15 cellular contexts compared by ENCODE assay signal in the genomic region with DNA sequence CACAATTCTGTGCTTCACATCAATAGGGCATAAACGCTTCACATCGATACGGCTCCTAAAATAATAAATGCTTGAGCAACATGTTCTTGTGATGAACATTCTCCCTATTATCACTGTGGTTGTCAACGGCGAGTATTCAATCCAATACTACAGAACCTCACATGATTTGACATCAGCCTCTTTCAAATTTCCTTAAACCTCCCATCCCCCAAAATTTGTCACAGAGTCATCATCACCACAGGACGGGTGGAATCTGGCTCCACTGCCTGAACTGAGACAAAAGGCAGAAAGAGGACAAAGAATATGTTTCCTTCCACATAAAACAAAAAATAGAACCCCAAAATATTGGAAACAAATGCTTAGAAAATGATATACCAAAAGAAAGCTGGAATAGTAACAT. TPM values are rescaled to one million over a fixed set of nuclear protein-coding genes. Genes with fewer than 3 reads are reported as not detected.
DNase-seq lines count a peak whose midpoint lies in the region; ATAC-seq and TF ChIP-seq lines count a peak whose summit lies in the region.
"Had no signal": no experiment of that assay in that cellular context is flagged by ENCODE, and none has a peak within 500 bp of the region (broad histone marks: within the 10 kb centered on the region; RNA-seq: fewer than 3 reads in every experiment).

No MANE protein-coding gene starts in this region.

- no peaks in the 10 kb centered on the region for H3K27me3 ChIP-seq in BLaER1 treated with 17β-estradiol and CSF1 and Interleukin-3, amounts not matched to agents 10 nM and 100 nM
- H3K27me3 ChIP-seq in GM23338 (ENCODE audit: insufficient read depth), result no peaks in the 10 kb centered on the region
- H3K27me3 ChIP-seq in brain microvascular endothelial cell (replicated peaks), result no peaks in the 10 kb centered on the region
- H3K27me3 ChIP-seq: cardiac muscle cell had no signal

- H2AFZ ChIP-seq in GM23338, result no peak overlapping the region
- H2AFZ ChIP-seq: parathyroid adenoma had no signal

- H3K9ac ChIP-seq in BLaER1 treated with 17β-estradiol and CSF1 and Interleukin-3, amounts not matched to agents 10 nM and 100 nM, result no peak overlapping the region
- H3K9ac ChIP-seq: parathyroid adenoma had no signal

- H3K79me2 ChIP-seq in GM23338 (replicated peaks; ENCODE audit: insufficient read depth), result no peaks in the 10 kb centered on the region
- H3K79me2 ChIP-seq: parathyroid adenoma had no signal

- H3F3A ChIP-seq in GM23338 (replicated peaks; ENCODE audit: low read depth), result no peaks in the 10 kb centered on the region

- H3K9me3 Mint-ChIP-seq in GM23338, result no peaks in the 10 kb centered on the region
- H3K9me3 Mint-ChIP-seq in activated T-helper 1 cell treated with anti-CD3 and anti-CD28 coated beads, Interleukin-12 subunit alpha, Interleukin-12 subunit beta, Interleukin-2, Interleukin-4 antibody, amounts not matched to agents 30 ng/mL and 10 ng/mL and 1 ng/mL, durations not matched to agents 14 hours and 24 hours and 36 hours, result peaks cover 5% of the 10 kb centered on the region
- H3K9me3 Mint-ChIP-seq: HFFc6 had no signal

- in situ Hi-C loops in brain microvascular endothelial cell (cut with HindIII; ENCODE audit: low pct_ligation_motif_present, low sequenced_read_pairs), result no loop called here

- H3K9me2 ChIP-seq in GM23338 (ENCODE audit: insufficient read depth), result no peaks in the 10 kb centered on the region

- DNase-seq in GM23338 (ENCODE audit: low spot score) (peak; percentile 7), medulla oblongata (ENCODE audit: extremely low spot score) (peak; percentile 33), brain microvascular endothelial cell (no peak), COLO668 (lab: John Stamatoyannopoulos, UW; ENCODE audit: unreplicated experiment) (no peak), nucleus accumbens (lab: John Stamatoyannopoulos, UW) (no peak)
- no peak for DNase-seq in activated T-helper 1 cell treated with anti-CD3 and anti-CD28 coated beads, Interleukin-12 subunit alpha, Interleukin-12 subunit beta, Interleukin-2, Interleukin-4 antibody, amounts not matched to agents 30 ng/mL and 10 ng/mL and 1 ng/mL, durations not matched to agents 14 hours and 24 hours and 36 hours (ENCODE audit: low spot score)
- DNase-seq: HFFc6, hippocampal formation, NCI-H345, Right ventricle myocardium superior had no signal

- H3K4me2 ChIP-seq in BLaER1 treated with 17β-estradiol and CSF1 and Interleukin-3, amounts not matched to agents 10 nM and 100 nM, result peak overlapping the region in 8 of 11 experiments; percentile 13 to 57 (median 35); a peak in 14 of 22 replicates
- no peak overlapping the region for H3K4me2 ChIP-seq in GM23338

- no peak overlapping the region for H3K27ac ChIP-seq in BLaER1 treated with 17β-estradiol and CSF1 and Interleukin-3, amounts not matched to agents 10 nM and 100 nM
- H3K27ac ChIP-seq in GM23338 (ENCODE audit: low read depth), result no peak overlapping the region
- no peak overlapping the region for H3K27ac ChIP-seq in brain microvascular endothelial cell
- H3K27ac ChIP-seq: cardiac muscle cell, parathyroid adenoma had no signal

- peaks cover 8% of the 10 kb centered on the region; the same call in 2 of the 3 replicates for H3K4me1 Mint-ChIP-seq in GM23338
- peaks cover 54% of the 10 kb centered on the region for H3K4me1 Mint-ChIP-seq in activated T-helper 1 cell treated with anti-CD3 and anti-CD28 coated beads, Interleukin-12 subunit alpha, Interleukin-12 subunit beta, Interleukin-2, Interleukin-4 antibody, amounts not matched to agents 30 ng/mL and 10 ng/mL and 1 ng/mL, durations not matched to agents 14 hours and 24 hours and 36 hours (ENCODE audit: low read depth)

- H3K36me3 ChIP-seq in BLaER1 treated with 17β-estradiol and CSF1 and Interleukin-3, amounts not matched to agents 10 nM and 100 nM, result no peaks in the 10 kb centered on the region
- H3K36me3 ChIP-seq in GM23338 (ENCODE audit: insufficient read depth) (no peaks in the 10 kb centered on the region), brain microvascular endothelial cell (replicated peaks) (no peaks in the 10 kb centered on the region)
- H3K36me3 ChIP-seq: cardiac muscle cell had no signal

- intact Hi-C loops in activated T-helper 1 cell treated with anti-CD3 and anti-CD28 coated beads, Interleukin-12 subunit alpha, Interleukin-12 subunit beta, Interleukin-2, Interleukin-4 antibody, amounts not matched to agents 30 ng/mL and 10 ng/mL and 1 ng/mL, durations not matched to agents 14 hours and 24 hours and 36 hours (cut with micrococcal nuclease), result loop anchor here (1.0 to 10.0 kb wide), 5 partner anchors 16 to 1601 kb away; a partner anchor contains a TSS

- no peak for ATAC-seq in GM23338
- ATAC-seq in HG02763 (IDR thresholded peaks at IDR 0.05; ENCODE audit: unreplicated experiment), result no peak

- TF ChIP-seq CTCF in GM23338 (conservative IDR thresholded peaks at IDR 0.05; ENCODE audit: low read depth in 2 of 2) (no peak), brain microvascular endothelial cell (IDR thresholded peaks at IDR 0.05; ENCODE audit: low read depth, low read length, missing control alignments) (no peak)

- no peak overlapping the region for H3K4me3 ChIP-seq in BLaER1 treated with 17β-estradiol and CSF1 and Interleukin-3, amounts not matched to agents 10 nM and 100 nM
- no peak overlapping the region for H3K4me3 ChIP-seq in GM23338
- no peak overlapping the region for H3K4me3 ChIP-seq in brain microvascular endothelial cell (ENCODE audit: low read depth, low read length)
- H3K4me3 ChIP-seq: cardiac muscle cell, skin epidermis had no signal

- no peaks in the 10 kb centered on the region for H3K36me3 Mint-ChIP-seq in GM23338 (ENCODE audit: low read depth)
- peaks cover 32% of the 10 kb centered on the region for H3K36me3 Mint-ChIP-seq in activated T-helper 1 cell treated with anti-CD3 and anti-CD28 coated beads, Interleukin-12 subunit alpha, Interleukin-12 subunit beta, Interleukin-2, Interleukin-4 antibody, amounts not matched to agents 30 ng/mL and 10 ng/mL and 1 ng/mL, durations not matched to agents 14 hours and 24 hours and 36 hours (ENCODE audit: low read depth)

- no peak overlapping the region for H3K4me3 Mint-ChIP-seq in GM23338
- peak overlapping the region; percentile 83 for H3K4me3 Mint-ChIP-seq in activated T-helper 1 cell treated with anti-CD3 and anti-CD28 coated beads, Interleukin-12 subunit alpha, Interleukin-12 subunit beta, Interleukin-2, Interleukin-4 antibody, amounts not matched to agents 30 ng/mL and 10 ng/mL and 1 ng/mL, durations not matched to agents 14 hours and 24 hours and 36 hours
- H3K4me3 Mint-ChIP-seq: HFFc6 had no signal

- H3K4me1 ChIP-seq in BLaER1 treated with 17β-estradiol and CSF1 and Interleukin-3, amounts not matched to agents 10 nM and 100 nM, result peaks cover 4 to 12% (median 8%) of the 10 kb centered on the region in 10 experiments; a peak in 13 of 20 replicates
- H3K4me1 ChIP-seq in GM23338 (ENCODE audit: insufficient read depth), result no peaks in the 10 kb centered on the region
- H3K4me1 ChIP-seq: parathyroid adenoma had no signal

- no peaks in the 10 kb centered on the region for H4K20me1 ChIP-seq in BLaER1 treated with 17β-estradiol and CSF1 and Interleukin-3, amounts not matched to agents 10 nM and 100 nM
- no peaks in the 10 kb centered on the region for H4K20me1 ChIP-seq in GM23338 (replicated peaks; ENCODE audit: insufficient read depth)

- no peaks in the 10 kb centered on the region for H3K27me3 Mint-ChIP-seq in GM23338 (ENCODE audit: insufficient read depth, low read depth, poor library complexity)
- no peaks in the 10 kb centered on the region for H3K27me3 Mint-ChIP-seq in activated T-helper 1 cell treated with anti-CD3 and anti-CD28 coated beads, Interleukin-12 subunit alpha, Interleukin-12 subunit beta, Interleukin-2, Interleukin-4 antibody, amounts not matched to agents 30 ng/mL and 10 ng/mL and 1 ng/mL, durations not matched to agents 14 hours and 24 hours and 36 hours (ENCODE audit: insufficient read depth)

- peak overlapping the region; percentile 90 for H3K27ac Mint-ChIP-seq in GM23338
- peak overlapping the region; percentile 93 for H3K27ac Mint-ChIP-seq in activated T-helper 1 cell treated with anti-CD3 and anti-CD28 coated beads, Interleukin-12 subunit alpha, Interleukin-12 subunit beta, Interleukin-2, Interleukin-4 antibody, amounts not matched to agents 30 ng/mL and 10 ng/mL and 1 ng/mL, durations not matched to agents 14 hours and 24 hours and 36 hours
- H3K27ac Mint-ChIP-seq: HFFc6 had no signal

- no peaks in the 10 kb centered on the region for H3K9me3 ChIP-seq in BLaER1 treated with 17β-estradiol and CSF1 and Interleukin-3, amounts not matched to agents 10 nM and 100 nM (replicated peaks in 1 of 11)

TF ChIP-seq in GM23338, 12 proteins besides CTCF, POLR2A, EP300 and RAD21 (continues in another document):
- TF ChIP-seq, protein P1, sequence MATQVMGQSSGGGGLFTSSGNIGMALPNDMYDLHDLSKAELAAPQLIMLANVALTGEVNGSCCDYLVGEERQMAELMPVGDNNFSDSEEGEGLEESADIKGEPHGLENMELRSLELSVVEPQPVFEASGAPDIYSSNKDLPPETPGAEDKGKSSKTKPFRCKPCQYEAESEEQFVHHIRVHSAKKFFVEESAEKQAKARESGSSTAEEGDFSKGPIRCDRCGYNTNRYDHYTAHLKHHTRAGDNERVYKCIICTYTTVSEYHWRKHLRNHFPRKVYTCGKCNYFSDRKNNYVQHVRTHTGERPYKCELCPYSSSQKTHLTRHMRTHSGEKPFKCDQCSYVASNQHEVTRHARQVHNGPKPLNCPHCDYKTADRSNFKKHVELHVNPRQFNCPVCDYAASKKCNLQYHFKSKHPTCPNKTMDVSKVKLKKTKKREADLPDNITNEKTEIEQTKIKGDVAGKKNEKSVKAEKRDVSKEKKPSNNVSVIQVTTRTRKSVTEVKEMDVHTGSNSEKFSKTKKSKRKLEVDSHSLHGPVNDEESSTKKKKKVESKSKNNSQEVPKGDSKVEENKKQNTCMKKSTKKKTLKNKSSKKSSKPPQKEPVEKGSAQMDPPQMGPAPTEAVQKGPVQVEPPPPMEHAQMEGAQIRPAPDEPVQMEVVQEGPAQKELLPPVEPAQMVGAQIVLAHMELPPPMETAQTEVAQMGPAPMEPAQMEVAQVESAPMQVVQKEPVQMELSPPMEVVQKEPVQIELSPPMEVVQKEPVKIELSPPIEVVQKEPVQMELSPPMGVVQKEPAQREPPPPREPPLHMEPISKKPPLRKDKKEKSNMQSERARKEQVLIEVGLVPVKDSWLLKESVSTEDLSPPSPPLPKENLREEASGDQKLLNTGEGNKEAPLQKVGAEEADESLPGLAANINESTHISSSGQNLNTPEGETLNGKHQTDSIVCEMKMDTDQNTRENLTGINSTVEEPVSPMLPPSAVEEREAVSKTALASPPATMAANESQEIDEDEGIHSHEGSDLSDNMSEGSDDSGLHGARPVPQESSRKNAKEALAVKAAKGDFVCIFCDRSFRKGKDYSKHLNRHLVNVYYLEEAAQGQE (IDR thresholded peaks at IDR 0.05; ENCODE audit: unreplicated experiment), result no peak
- TF ChIP-seq ZNF331 (CRISPR knock-in tag; IDR thresholded peaks at IDR 0.05; ENCODE audit: low read depth) (no peak), POLR2AphosphoS5 (IDR thresholded peaks at IDR 0.05; ENCODE audit: low read depth) (no peak)

RNA-seq across cellular contexts. Expression of a gene that starts 7.3 kb away (rescaled TPM):
- not detected in 2 replicates for total RNA-seq in GM23338 (2014; rRNA removed; shearing (Covaris generic))
- not detected in 2 replicates for polyA plus RNA-seq in GM23338 (2016; fragmentation: Nextera tagmentation; extraction: Ambion mirVana)
- total RNA-seq in activated T-helper 1 cell treated with anti-CD3 and anti-CD28 coated beads, Interleukin-12 subunit alpha, Interleukin-12 subunit beta, Interleukin-2, Interleukin-4 antibody, amounts not matched to agents 30 ng/mL and 10 ng/mL and 1 ng/mL, durations not matched to agents 14 hours and 24 hours and 36 hours, result 10.6 and 11.3 TPM in 2 replicates
- total RNA-seq: cardiac muscle cell had no signal

Comparison
In these comparisons a context has a peak if more than half of its experiments do, and no peak if none do; other contexts are left out.
1. DNase-seq: peak in GM23338 (single experiment) and medulla oblongata (single experiment); none in activated T-helper 1 cell treated with anti-CD3 and anti-CD28 coated beads, Interleukin-12 subunit alpha, Interleukin-12 subunit beta, Interleukin-2, Interleukin-4 antibody, amounts not matched to agents 30 ng/mL and 10 ng/mL and 1 ng/mL, durations not matched to agents 14 hours and 24 hours and 36 hours (single experiment), brain microvascular endothelial cell (single experiment), COLO668 (single experiment) and nucleus accumbens (0 of 56).
2. RNA of a gene that starts 7.3 kb away (total RNA-seq): 10.6 to 11.3 TPM in activated T-helper 1 cell treated with anti-CD3 and anti-CD28 coated beads, Interleukin-12 subunit alpha, Interleukin-12 subunit beta, Interleukin-2, Interleukin-4 antibody, amounts not matched to agents 30 ng/mL and 10 ng/mL and 1 ng/mL, durations not matched to agents 14 hours and 24 hours and 36 hours; not detected in GM23338; every median in the first group is over 10 times any median in the second.